ENCODE assay signal across 8 cellular contexts in the genomic region with DNA sequence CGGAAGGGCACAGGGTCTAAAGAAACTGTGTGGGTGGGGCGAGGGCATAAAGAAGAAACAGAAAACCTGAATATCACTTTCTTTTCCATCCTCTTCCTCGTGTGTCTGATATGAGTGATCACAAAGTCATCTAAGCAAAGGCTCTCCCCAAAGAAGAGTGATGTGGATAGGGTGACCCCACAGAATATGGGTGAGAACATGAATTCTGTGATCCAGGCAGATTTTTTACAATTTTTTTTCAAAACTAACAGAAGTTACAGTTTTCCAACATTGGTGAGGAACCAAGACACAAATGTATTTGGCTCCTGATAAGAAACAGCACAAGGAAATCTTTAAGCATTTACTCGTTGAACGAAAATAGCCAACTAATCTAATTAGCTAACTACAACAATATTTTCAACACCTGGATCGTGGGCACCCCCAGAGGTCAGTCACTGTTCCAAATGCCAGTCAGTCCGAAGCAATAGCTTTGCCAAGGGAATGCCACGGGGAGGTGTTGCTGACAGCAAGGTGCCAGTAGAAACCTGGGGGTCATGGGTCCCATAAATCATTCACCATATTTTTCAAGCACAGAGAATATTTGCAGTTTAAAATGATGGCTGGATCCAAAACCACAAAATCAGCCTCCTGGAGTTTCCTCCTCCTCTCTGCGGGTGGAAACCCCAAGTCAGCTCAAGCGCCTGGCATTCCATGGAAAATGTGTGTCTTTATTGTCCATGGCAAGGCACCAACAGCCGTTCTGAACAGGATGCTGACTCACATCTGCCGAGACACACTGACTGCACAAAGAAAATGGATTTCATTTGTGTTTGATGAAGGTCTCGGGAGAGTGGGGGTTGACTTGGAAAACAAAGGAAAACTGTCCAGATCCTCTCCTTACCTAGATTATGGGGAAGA. TPM values are rescaled to one million over a fixed set of nuclear protein-coding genes. Genes with fewer than 3 reads are reported as not detected.
A peak's percentile ranks its signal among the peaks of the same experiment; 100 is the strongest.
DNase-seq lines count a peak whose midpoint lies in the region.

No MANE protein-coding gene starts in this region.

- H3K9me3 Mint-ChIP-seq in dendritic cell treated with granulocyte-macrophage colony-stimulating factor and Interleukin-4, amounts not matched to agents 40 ng/mL and 50 ng/mL, for 4 days: no peaks in the 10 kb centered on the region

- intact Hi-C loops in dendritic cell treated with granulocyte-macrophage colony-stimulating factor and Interleukin-4, amounts not matched to agents 40 ng/mL and 50 ng/mL, for 4 days (cut with micrococcal nuclease): no loop called here

- no peaks in the 10 kb centered on the region for H3K27me3 Mint-ChIP-seq in dendritic cell treated with granulocyte-macrophage colony-stimulating factor and Interleukin-4, amounts not matched to agents 40 ng/mL and 50 ng/mL, for 4 days

- H3K27ac Mint-ChIP-seq in dendritic cell treated with granulocyte-macrophage colony-stimulating factor and Interleukin-4, amounts not matched to agents 40 ng/mL and 50 ng/mL, for 4 days: peak overlapping the region; percentile 16

- DNase-seq in EL (peak; percentile 99), NCI-H460 (ENCODE audit: extremely low read depth, low read depth) (peak; percentile 92), mucosa of gallbladder (ENCODE audit: low spot score) (peak; percentile 68), HPDE6-E6E7 (ENCODE audit: extremely low spot score) (no peak), OCI-M2 (lab: John Stamatoyannopoulos, UW; ENCODE audit: unreplicated experiment) (no peak), HuH-7.5 (ENCODE audit: low spot score) (no peak), NCI-H510A (lab: John Stamatoyannopoulos, UW) (no peak)

- H3K4me1 Mint-ChIP-seq in dendritic cell treated with granulocyte-macrophage colony-stimulating factor and Interleukin-4, amounts not matched to agents 40 ng/mL and 50 ng/mL, for 4 days (ENCODE audit: low read depth): peaks cover 49% of the 10 kb centered on the region

- H3K4me3 Mint-ChIP-seq in dendritic cell treated with granulocyte-macrophage colony-stimulating factor and Interleukin-4, amounts not matched to agents 40 ng/mL and 50 ng/mL, for 4 days: no peak overlapping the region

- H3K36me3 Mint-ChIP-seq in dendritic cell treated with granulocyte-macrophage colony-stimulating factor and Interleukin-4, amounts not matched to agents 40 ng/mL and 50 ng/mL, for 4 days (ENCODE audit: low read depth): peaks cover 83% of the 10 kb centered on the region

RNA-seq across cellular contexts. Expression of a gene that starts 26.7 kb away (rescaled TPM):
- 1,261 and 1,356 TPM in 2 replicates for total RNA-seq in NCI-H460 (2014; rRNA removed; shearing (Covaris generic))
- 1,362 and 1,539 TPM in 2 replicates for polyA plus RNA-seq in NCI-H460 (2014; cell fraction: nucleus; rRNA removed)
- total RNA-seq in mucosa of gallbladder: 733 TPM

Comparison
In these comparisons a context has a peak if more than half of its experiments do, and no peak if none do; other contexts are left out.
1. DNase-seq: peak in EL (single experiment), NCI-H460 (single experiment) and mucosa of gallbladder (single experiment); none in HPDE6-E6E7 (single experiment), OCI-M2 (single experiment), HuH-7.5 (single experiment) and NCI-H510A (single experiment).